ENCODE assay signal across 26 cellular contexts in genomic region chr22:49150801-49151221, GRCh38.
DNase-seq lines count a peak whose midpoint lies in the region; ATAC-seq and TF ChIP-seq lines count a peak whose summit lies in the region.
"Had no signal": no experiment of that assay in that cellular context is flagged by ENCODE, and none has a peak within 500 bp of the region (broad histone marks: within the 10 kb centered on the region; RNA-seq: fewer than 3 reads in every experiment).

No MANE protein-coding gene starts in this region.

- peak overlapping the region; percentile 37 for H3K56ac ChIP-seq in mesendoderm (ENCODE audit: low read length)

- H3K36me3 Mint-ChIP-seq in activated naive CD8-positive, alpha-beta T cell treated with anti-CD3 and anti-CD28 coated beads, Interleukin-2, amount 50 U/mL, for 24 hours (ENCODE audit: low read depth), result no peaks in the 10 kb centered on the region
- H3K36me3 Mint-ChIP-seq: CD4-positive, alpha-beta memory T cell had no signal

- H3K9me3 Mint-ChIP-seq in activated naive CD8-positive, alpha-beta T cell treated with anti-CD3 and anti-CD28 coated beads, Interleukin-2, amount 50 U/mL, for 24 hours, result no peaks in the 10 kb centered on the region
- H3K9me3 Mint-ChIP-seq: GM23338 had no signal

- H2BK120ac ChIP-seq in mesendoderm (ENCODE audit: low read depth, low read length), result no peak overlapping the region

- intact Hi-C loops in spleen (cut with DNase I; ENCODE audit: low total_unique reads), result no loop called here
- intact Hi-C loops in psoas muscle (cut with DNase I), result loop anchor here in 1 of 2 donors (10.0 kb wide), 1 partner anchor 56 kb away; no protein-coding TSS in a partner anchor

- H2BK15ac ChIP-seq in mesendoderm (replicated peaks; ENCODE audit: low read depth), result no peak overlapping the region

- no peaks in the 10 kb centered on the region for H3K79me1 ChIP-seq in mesendoderm (ENCODE audit: low read length)

- H3K4me2 ChIP-seq in mesendoderm (ENCODE audit: low read length), result no peak overlapping the region
- H3K4me2 ChIP-seq: A549, GM23338, PC-9 had no signal

- H3K4me1 Mint-ChIP-seq in activated naive CD8-positive, alpha-beta T cell treated with anti-CD3 and anti-CD28 coated beads, Interleukin-2, amount 50 U/mL, for 24 hours, result no peaks in the 10 kb centered on the region

- H3K79me2 ChIP-seq in mesendoderm (ENCODE audit: control insufficient read depth, insufficient read depth, low read length), result no peaks in the 10 kb centered on the region

- H3K23ac ChIP-seq in mesendoderm (ENCODE audit: low read length), result no peak overlapping the region

- no peak overlapping the region for H4K8ac ChIP-seq in mesendoderm (ENCODE audit: low read depth, low read length)

- no peak overlapping the region for H3K18ac ChIP-seq in mesendoderm (ENCODE audit: low read length)

- H3K4me3 ChIP-seq in WERI-Rb-1 (ENCODE audit: low read depth, low read length) (peak overlapping the region; percentile 23), mesendoderm (ENCODE audit: low read length) (no peak overlapping the region), spleen (no peak overlapping the region), psoas muscle (no peak overlapping the region)
- H3K4me3 ChIP-seq: A549, GM23338, PC-9, SK-N-MC had no signal

- no CpG with 5 or more reads among the region's 18 CpGs for whole genome bisulfite sequencing in mesendoderm (ENCODE audit: extremely low coverage, insufficient coverage, low lambda C conversion rate)
- 75 to 88% (median 84%) methylated on average over 9 to 18 of the region's 18 CpGs for WGBS in spleen, 5 donors
- WGBS in psoas muscle, 3 donors, result 21 to 32% (median 25%) methylated on average over 16 to 18 of the region's 18 CpGs

- peak; percentile 63 for DNase-seq in NCI-H69 (lab: John Stamatoyannopoulos, UW)
- DNase-seq in WERI-Rb-1, result peak; percentile 78
- DNase-seq in mesendoderm, result no peak
- DNase-seq in spleen, result peak; percentile 62
- no peak for DNase-seq in psoas muscle
- no peak for DNase-seq in activated naive CD8-positive, alpha-beta T cell treated with anti-CD3 and anti-CD28 coated beads, Interleukin-2, amount 50 U/mL, for 24 hours
- DNase-seq in cerebellar cortex (ENCODE audit: low spot score), result no peak
- DNase-seq: C1 segment of cervical spinal cord; CD4-positive, alpha-beta memory T cell; COR-L47; DMS53; HCEC 1CT; KBM-7; MV-4-11; NCI-H1105; NCI-H1436 treated with DMSO at 0.1 percent for 48 hours; NCI-H187 treated with DMSO at 0.1 percent for 48 hours; NCI-H446; NCI-H524 treated with DMSO at 0.1 percent for 48 hours; NCI-H82; NK-92 treated with Interleukin-12 subunit alpha and Interleukin-12 subunit beta, amount 100 ng/mL, for 24 hours; PC-9; SHP77 treated with DMSO at 0.1 percent for 48 hours had no signal

- H3K9me3 ChIP-seq in WERI-Rb-1 (ENCODE audit: severe bottlenecking), result peaks cover 1% of the 10 kb centered on the region
- H3K9me3 ChIP-seq in spleen, result no peaks in the 10 kb centered on the region
- peaks cover 2% of the 10 kb centered on the region for H3K9me3 ChIP-seq in psoas muscle
- H3K9me3 ChIP-seq: A549 had no signal

- H3K4me1 ChIP-seq in mesendoderm (ENCODE audit: control insufficient read depth, low read depth, low read length) (peaks cover 6% of the 10 kb centered on the region), spleen (no peaks in the 10 kb centered on the region), psoas muscle (no peaks in the 10 kb centered on the region)
- H3K4me1 ChIP-seq: A549 had no signal

- H2BK5ac ChIP-seq in mesendoderm (ENCODE audit: low read length), result no peak overlapping the region

- no peak for TF ChIP-seq POLR2A in spleen (IDR thresholded peaks at IDR 0.05)

- H4K5ac ChIP-seq in mesendoderm (ENCODE audit: low read length), result no peak overlapping the region

- H3K4me3 Mint-ChIP-seq in activated naive CD8-positive, alpha-beta T cell treated with anti-CD3 and anti-CD28 coated beads, Interleukin-2, amount 50 U/mL, for 24 hours, result no peak overlapping the region
- H3K4me3 Mint-ChIP-seq: CD4-positive, alpha-beta memory T cell; GM23338 had no signal

- H3K4ac ChIP-seq in mesendoderm (ENCODE audit: low read depth, low read length), result peak overlapping the region; percentile 6

- H3K27me3 ChIP-seq in WERI-Rb-1 (ENCODE audit: insufficient read depth, low read depth, severe bottlenecking), result no peaks in the 10 kb centered on the region
- no peaks in the 10 kb centered on the region for H3K27me3 ChIP-seq in mesendoderm (ENCODE audit: insufficient read depth, low read length, poor library complexity)
- peaks cover 0 to 66% (median 0%) of the 10 kb centered on the region in 7 donors for H3K27me3 ChIP-seq in spleen (replicated peaks in 1 of 7)
- peaks cover 0 to 19% (median 4%) of the 10 kb centered on the region in 3 donors for H3K27me3 ChIP-seq in psoas muscle (ENCODE audit: insufficient read depth in 3 of 3, low read length in 2 of 3)

- no peak for ATAC-seq in psoas muscle
- ATAC-seq in activated naive CD8-positive, alpha-beta T cell treated with anti-CD3 and anti-CD28 coated beads, Interleukin-2, amount 50 U/mL, for 24 hours, result no peak
- ATAC-seq: A549, GM23338 had no signal

- H3K27ac ChIP-seq in WERI-Rb-1, result peak overlapping the region; percentile 88
- no peak overlapping the region for H3K27ac ChIP-seq in mesendoderm (ENCODE audit: low read depth, low read length)
- no peak overlapping the region for H3K27ac ChIP-seq in spleen
- no peak overlapping the region for H3K27ac ChIP-seq in psoas muscle
- H3K27ac ChIP-seq: A549, PC-9, SK-N-MC had no signal

- no peak overlapping the region for H2AK5ac ChIP-seq in mesendoderm (ENCODE audit: low read length)

- H3K36me3 ChIP-seq in WERI-Rb-1 (no peaks in the 10 kb centered on the region), mesendoderm (ENCODE audit: control insufficient read depth, insufficient read depth, low read length) (no peaks in the 10 kb centered on the region), spleen (no peaks in the 10 kb centered on the region), psoas muscle (ENCODE audit: insufficient read depth in 1 of 2, low read depth in 1 of 2) (no peaks in the 10 kb centered on the region)

- no peak overlapping the region for H3K9ac ChIP-seq in mesendoderm (ENCODE audit: low read length)

- TF ChIP-seq CTCF in WERI-Rb-1 (IDR thresholded peaks at IDR 0.05; ENCODE audit: low read depth, low read length), result no peak
- TF ChIP-seq CTCF in spleen (IDR thresholded peaks at IDR 0.05 in 8 of 11, conservative IDR thresholded peaks at IDR 0.05 in 3 of 11), result no peak
- TF ChIP-seq CTCF in psoas muscle (IDR thresholded peaks at IDR 0.05), result no peak

- peaks cover 7% of the 10 kb centered on the region for H3K27me3 Mint-ChIP-seq in activated naive CD8-positive, alpha-beta T cell treated with anti-CD3 and anti-CD28 coated beads, Interleukin-2, amount 50 U/mL, for 24 hours

- no peak overlapping the region for H3K27ac Mint-ChIP-seq in activated naive CD8-positive, alpha-beta T cell treated with anti-CD3 and anti-CD28 coated beads, Interleukin-2, amount 50 U/mL, for 24 hours
- H3K27ac Mint-ChIP-seq: CD4-positive, alpha-beta memory T cell; GM23338 had no signal

Comparison
In these comparisons a context has a peak if more than half of its experiments do, and no peak if none do; other contexts are left out.
1. DNase-seq: peak in NCI-H69 (single experiment), WERI-Rb-1 (single experiment) and spleen (single experiment); none in mesendoderm (single experiment), psoas muscle (0 of 2), activated naive CD8-positive, alpha-beta T cell treated with anti-CD3 and anti-CD28 coated beads, Interleukin-2, amount 50 U/mL, for 24 hours (single experiment) and cerebellar cortex (single experiment).